In genomic region chr7:37706807-37707206, GRCh38 we compare ENCODE assay signal across 17 cellular contexts. TPM values are rescaled to one million over a fixed set of nuclear protein-coding genes. Genes with fewer than 3 reads are reported as not detected.
A peak's percentile ranks its signal among the peaks of the same experiment; 100 is the strongest.
DNase-seq lines count a peak whose midpoint lies in the region; ATAC-seq, FAIRE-seq and TF ChIP-seq lines count a peak whose summit lies in the region.
"Had no signal": no experiment of that assay in that cellular context is flagged by ENCODE, and none has a peak within 500 bp of the region (broad histone marks: within the 10 kb centered on the region; RNA-seq: fewer than 3 reads in every experiment).

No MANE protein-coding gene starts in this region.

- no peak for FAIRE-seq in GM12891 (lab: Jason Lieb, UNC)
- FAIRE-seq: G401.6 had no signal

- no peaks in the 10 kb centered on the region for H3K9me3 ChIP-seq in thyroid gland

- WGBS in thyroid gland, 2 donors, result 48 to 63% methylated on average over 3 to 4 of the region's 4 CpGs

- peaks cover 20 to 25% of the 10 kb centered on the region in 2 donors for H3K4me1 ChIP-seq in thyroid gland

- peaks cover 54% of the 10 kb centered on the region for H3K4me1 Mint-ChIP-seq in WTC11

- no peaks in the 10 kb centered on the region for H3K27me3 Mint-ChIP-seq in WTC11 (ENCODE audit: low read depth)

- DNase-seq in GM12891 (ENCODE audit: insufficient read length, low spot score) (no peak), Kasumi-1 (lab: John Stamatoyannopoulos, UW) (peak; percentile 74 to 84), WTC11 (ENCODE audit: low spot score) (no peak), thyroid gland (no peak), ureter (ENCODE audit: low spot score) (no peak), NCI-H69 (lab: John Stamatoyannopoulos, UW) (no peak)
- no peak for DNase-seq in stimulated activated CD4-positive, alpha-beta T cell treated with anti-CD3 and anti-CD28 coated beads, Interleukin-2, amount 100 ng/mL, for 24 hours
- DNase-seq: ACHN, COR-L47, NCI-H1417 treated with DMSO at 0.1 percent for 48 hours, NCI-H187 treated with DMSO at 0.1 percent for 48 hours, NCI-H226, NCI-H524 had no signal

- H3K4me3 ChIP-seq in thyroid gland (replicated peaks in 1 of 3), result no peak overlapping the region

- intact Hi-C loops in thyroid gland (cut with DNase I), result no loop called here

- no peak for TF ChIP-seq POLR2A in GM12891 (IDR thresholded peaks at IDR 0.05; ENCODE audit: low read depth, low read length)
- no peak for TF ChIP-seq POLR2A in thyroid gland (IDR thresholded peaks at IDR 0.05)

- H3K36me3 ChIP-seq in thyroid gland, result no peaks in the 10 kb centered on the region

- TF ChIP-seq CTCF in WTC11 (IDR thresholded peaks at IDR 0.05), result no peak
- no peak for TF ChIP-seq CTCF in thyroid gland (IDR thresholded peaks at IDR 0.05)

- no peaks in the 10 kb centered on the region for H3K27me3 ChIP-seq in thyroid gland

- POLR2A ChIA-PET in WTC11 (lab: Charles Lee), result no interaction called here

- H3K36me3 Mint-ChIP-seq in WTC11, result no peaks in the 10 kb centered on the region

- CTCF ChIA-PET in WTC11 (lab: Charles Lee), result interaction anchor here (0.9 to 1.1 kb wide), 2 partner anchors 12 to 26 kb away, joined by 3 read pairs; no protein-coding TSS in a partner anchor

- no peaks in the 10 kb centered on the region for H3K9me3 Mint-ChIP-seq in WTC11

- peak; percentile 40; the same call in 1 of the 2 replicates for ATAC-seq in WTC11
- ATAC-seq: HCT116 had no signal

- H3K27ac Mint-ChIP-seq in WTC11, result peak overlapping the region; percentile 89

- peak overlapping the region; percentile 50 to 60 (median 59) for H3K27ac ChIP-seq in thyroid gland
- H3K27ac ChIP-seq: C4-2B had no signal

- H3K4me3 Mint-ChIP-seq in WTC11, result no peak overlapping the region

TF ChIP-seq in GM12891, 5 proteins besides CTCF, POLR2A, EP300 and RAD21:
- TF ChIP-seq POLR2AphosphoS5 (IDR thresholded peaks at IDR 0.05; ENCODE audit: low read depth, low read length), result no peak
- 0 out of 2 replicates have a peak, but pooled peaks have one; percentile 4 for TF ChIP-seq SPI1 (IDR thresholded peaks at IDR 0.05; ENCODE audit: low read depth, low read length)
- no peak for TF ChIP-seq POU2F2 (IDR thresholded peaks at IDR 0.05; ENCODE audit: low read depth, low read length)
- no peak for TF ChIP-seq TAF1 (IDR thresholded peaks at IDR 0.05; ENCODE audit: low read depth, low read length)
- TF ChIP-seq PAX5 (IDR thresholded peaks at IDR 0.05; ENCODE audit: insufficient read depth, low read length, severe bottlenecking), result no peak

TF ChIP-seq in WTC11, 78 proteins besides CTCF, POLR2A, EP300 and RAD21:
- TF ChIP-seq, protein P1, sequence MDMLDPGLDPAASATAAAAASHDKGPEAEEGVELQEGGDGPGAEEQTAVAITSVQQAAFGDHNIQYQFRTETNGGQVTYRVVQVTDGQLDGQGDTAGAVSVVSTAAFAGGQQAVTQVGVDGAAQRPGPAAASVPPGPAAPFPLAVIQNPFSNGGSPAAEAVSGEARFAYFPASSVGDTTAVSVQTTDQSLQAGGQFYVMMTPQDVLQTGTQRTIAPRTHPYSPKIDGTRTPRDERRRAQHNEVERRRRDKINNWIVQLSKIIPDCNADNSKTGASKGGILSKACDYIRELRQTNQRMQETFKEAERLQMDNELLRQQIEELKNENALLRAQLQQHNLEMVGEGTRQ (CRISPR knock-in tag; IDR thresholded peaks at IDR 0.05), result no peak
- TF ChIP-seq, protein P2, sequence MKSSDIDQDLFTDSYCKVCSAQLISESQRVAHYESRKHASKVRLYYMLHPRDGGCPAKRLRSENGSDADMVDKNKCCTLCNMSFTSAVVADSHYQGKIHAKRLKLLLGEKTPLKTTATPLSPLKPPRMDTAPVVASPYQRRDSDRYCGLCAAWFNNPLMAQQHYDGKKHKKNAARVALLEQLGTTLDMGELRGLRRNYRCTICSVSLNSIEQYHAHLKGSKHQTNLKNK (CRISPR knock-in tag; IDR thresholded peaks at IDR 0.05), result no peak
- no peak for TF ChIP-seq GTF2I (CRISPR knock-in tag; conservative IDR thresholded peaks at IDR 0.05)
TF ChIP-seq in WTC11: peak in this region for 0.

RNA-seq across cellular contexts. Expression of gene GPR141, which starts 23.2 kb away (rescaled TPM):
- polyA plus RNA-seq in GM12891 (2012; ENCODE audit: low read depth, missing spikeins), result 3.9 TPM
- total RNA-seq in WTC11 (2021), result 0.96 to 1.8 TPM (median 1.3 TPM) in 3 replicates
- under 1 TPM in 2 of 4 donors, not detected in 2; 0.78 TPM for total RNA-seq in thyroid gland
- 0.81 TPM for total RNA-seq in ureter
- total RNA-seq: SK-MEL-5 had no signal

Comparison
In these comparisons a context has a peak if more than half of its experiments do, and no peak if none do; other contexts are left out.
1. DNase-seq: peak in Kasumi-1 (2 of 2); none in GM12891 (single experiment), WTC11 (single experiment), thyroid gland (0 of 2), stimulated activated CD4-positive, alpha-beta T cell treated with anti-CD3 and anti-CD28 coated beads, Interleukin-2, amount 100 ng/mL, for 24 hours (0 of 2), ureter (single experiment) and NCI-H69 (single experiment).